ENCODE assay signal across 1 cellular context in the genomic region with DNA sequence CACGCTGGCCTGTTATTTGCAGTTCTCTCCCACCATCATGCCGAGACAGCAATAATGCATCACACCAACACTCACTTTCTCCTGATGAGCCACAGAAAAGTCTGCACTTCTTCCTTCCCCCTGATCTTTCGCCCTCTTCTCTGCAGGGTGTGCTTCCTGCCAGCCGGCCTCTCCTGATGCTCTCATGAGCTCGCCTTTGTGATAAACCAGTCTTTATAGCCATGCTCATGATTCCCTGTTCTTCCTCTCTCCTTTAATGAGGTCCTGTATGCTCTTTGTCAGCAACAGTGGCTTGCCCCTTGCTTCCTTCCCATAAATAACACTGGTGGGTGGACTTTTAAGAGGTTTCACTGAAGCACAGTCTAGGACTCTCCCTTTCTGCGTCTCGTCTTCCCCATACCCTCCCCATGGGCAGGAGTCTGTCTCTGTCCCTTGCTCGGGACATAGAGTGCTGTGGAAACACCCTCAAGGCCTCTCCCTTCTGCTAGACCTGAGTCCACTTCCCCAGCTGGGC.
TF ChIP-seq lines count a peak whose summit lies in the region.

No MANE protein-coding gene starts in this region.

TF ChIP-seq in WTC11, 78 proteins besides CTCF, POLR2A, EP300 and RAD21 (continued from another document):
- TF ChIP-seq ESRRA (CRISPR knock-in tag; IDR thresholded peaks at IDR 0.05; ENCODE audit: borderline replicate concordance) = no peak
- TF ChIP-seq ZNF317 (CRISPR knock-in tag; IDR thresholded peaks at IDR 0.05; ENCODE audit: borderline replicate concordance, low read depth) = no peak
- TF ChIP-seq E2F5 (CRISPR knock-in tag; IDR thresholded peaks at IDR 0.05) = no peak
- TF ChIP-seq PRRX2 (CRISPR knock-in tag; IDR thresholded peaks at IDR 0.05) = no peak
- TF ChIP-seq STAT6 (CRISPR knock-in tag; conservative IDR thresholded peaks at IDR 0.05; ENCODE audit: low read depth) = no peak
- no peak for TF ChIP-seq ZNF416 (CRISPR knock-in tag; IDR thresholded peaks at IDR 0.05)
- TF ChIP-seq NR1H2 (CRISPR knock-in tag; IDR thresholded peaks at IDR 0.05) = no peak
- no peak for TF ChIP-seq FOXP1 (CRISPR knock-in tag; IDR thresholded peaks at IDR 0.05; ENCODE audit: borderline replicate concordance)
- TF ChIP-seq ZNF423 (CRISPR knock-in tag; IDR thresholded peaks at IDR 0.05) = no peak
